Comparison of ENCODE assay signal across 21 cellular contexts in the genomic region with DNA sequence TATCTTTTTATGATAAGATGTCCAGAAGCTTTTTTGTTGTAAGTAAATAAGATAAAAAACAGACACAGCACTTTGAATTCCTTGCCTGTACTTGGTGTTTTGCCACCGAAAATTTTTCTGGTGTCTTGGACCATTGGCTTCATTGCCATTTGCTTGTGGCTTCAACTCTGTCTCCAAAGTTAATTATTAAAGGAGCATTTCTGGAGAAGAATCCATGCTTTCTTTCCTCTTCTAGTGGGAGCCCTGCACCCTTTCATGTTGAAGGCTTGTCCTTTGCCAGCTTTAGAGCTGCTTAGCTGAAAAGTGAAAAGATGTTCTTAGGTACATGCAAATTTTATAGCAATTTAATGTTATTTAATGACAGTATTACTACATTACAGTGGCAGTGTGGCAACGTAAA.
DNase-seq lines count a peak whose midpoint lies in the region; ATAC-seq and TF ChIP-seq lines count a peak whose summit lies in the region.
"Had no signal": no experiment of that assay in that cellular context is flagged by ENCODE, and none has a peak within 500 bp of the region (broad histone marks: within the 10 kb centered on the region; RNA-seq: fewer than 3 reads in every experiment).

No MANE protein-coding gene starts in this region.

- H3K27ac ChIP-seq in left ventricle myocardium inferior (replicated peaks) (peak overlapping the region; percentile 4), right cardiac atrium (ENCODE audit: low read length) (no peak overlapping the region), psoas muscle (no peak overlapping the region), thyroid gland (no peak overlapping the region)
- H3K27ac ChIP-seq: KMS-11, SJSA1 had no signal

- H3K36me3 ChIP-seq in left ventricle myocardium inferior: peaks cover 24% of the 10 kb centered on the region
- peaks cover 0 to 30% of the 10 kb centered on the region in 2 donors for H3K36me3 ChIP-seq in psoas muscle (ENCODE audit: insufficient read depth in 1 of 2, low read depth in 1 of 2)
- peaks cover 0 to 15% of the 10 kb centered on the region in 2 donors for H3K36me3 ChIP-seq in thyroid gland

- H3K9me3 ChIP-seq in left ventricle myocardium inferior (replicated peaks) (no peaks in the 10 kb centered on the region), right cardiac atrium (ENCODE audit: control insufficient read depth, low read length) (no peaks in the 10 kb centered on the region), psoas muscle (no peaks in the 10 kb centered on the region), thyroid gland (no peaks in the 10 kb centered on the region)
- H3K9me3 ChIP-seq: SJSA1 had no signal

- H3K27me3 ChIP-seq in left ventricle myocardium inferior (ENCODE audit: low read depth): no peaks in the 10 kb centered on the region
- no peaks in the 10 kb centered on the region for H3K27me3 ChIP-seq in right cardiac atrium (ENCODE audit: control insufficient read depth, insufficient read depth)
- H3K27me3 ChIP-seq in psoas muscle (ENCODE audit: insufficient read depth in 3 of 3, low read length in 2 of 3): no peaks in the 10 kb centered on the region
- no peaks in the 10 kb centered on the region for H3K27me3 ChIP-seq in thyroid gland
- H3K27me3 ChIP-seq: SJSA1 had no signal

- no peak for ATAC-seq in right cardiac atrium
- peak; percentile 55 for ATAC-seq in left lobe of liver
- no peak for ATAC-seq in psoas muscle
- no peak for ATAC-seq in GM18517 (IDR thresholded peaks at IDR 0.05; ENCODE audit: unreplicated experiment)
- ATAC-seq: GM12878, HCT116, Right ventricle myocardium inferior had no signal

- H3K4me3 ChIP-seq in left ventricle myocardium inferior (no peak overlapping the region), right cardiac atrium (ENCODE audit: low read length) (no peak overlapping the region), psoas muscle (no peak overlapping the region), thyroid gland (replicated peaks in 1 of 3) (no peak overlapping the region)
- H3K4me3 ChIP-seq: GM12878, SJSA1 had no signal

- no peak for DNase-seq in left ventricle myocardium inferior
- no peak for DNase-seq in right cardiac atrium
- DNase-seq in glomerular visceral epithelial cell (ENCODE audit: extremely low spot score): peak; percentile 59
- DNase-seq in left lobe of liver (ENCODE audit: low spot score): no peak
- no peak for DNase-seq in hepatic stellate cell (ENCODE audit: low spot score)
- no peak for DNase-seq in psoas muscle
- no peak for DNase-seq in thyroid gland
- DNase-seq: 8988T, DND-41, IMR-90, NCI-H1694 treated with DMSO at 0.1 percent for 48 hours, NCI-H2081 treated with DMSO at 0.1 percent for 48 hours, NCI-H2171 treated with DMSO at 0.1 percent for 48 hours, NCI-H524 treated with DMSO at 0.1 percent for 48 hours, OCI-M1 had no signal

- 52% methylated on average over 2 of the region's 2 CpGs for WGBS in right cardiac atrium
- 42 to 49% (median 45%) methylated on average over 2 of the region's 2 CpGs for WGBS in psoas muscle, 3 donors
- WGBS in thyroid gland, 2 donors: 75 to 76% methylated on average over 2 of the region's 2 CpGs

- TF ChIP-seq CTCF in left ventricle myocardium inferior (IDR thresholded peaks at IDR 0.05; ENCODE audit: borderline replicate concordance) (no peak), psoas muscle (IDR thresholded peaks at IDR 0.05) (no peak), thyroid gland (IDR thresholded peaks at IDR 0.05) (no peak)

- intact Hi-C loops in left ventricle myocardium inferior (cut with micrococcal nuclease) (no loop called here), right cardiac atrium (cut with DNase I) (no loop called here), psoas muscle (cut with DNase I) (no loop called here), thyroid gland (cut with DNase I) (no loop called here)

- H3K4me1 ChIP-seq in left ventricle myocardium inferior: peaks cover 55% of the 10 kb centered on the region
- H3K4me1 ChIP-seq in right cardiac atrium (ENCODE audit: control insufficient read depth, insufficient read depth, low read length): peaks cover 8% of the 10 kb centered on the region
- peaks cover 44% of the 10 kb centered on the region for H3K4me1 ChIP-seq in psoas muscle
- H3K4me1 ChIP-seq in thyroid gland: peaks cover 12 to 17% of the 10 kb centered on the region in 2 donors
- H3K4me1 ChIP-seq: SJSA1 had no signal

- TF ChIP-seq POLR2A in thyroid gland (IDR thresholded peaks at IDR 0.05): no peak
